1 cellular context compared by ENCODE assay signal in the genomic region with DNA sequence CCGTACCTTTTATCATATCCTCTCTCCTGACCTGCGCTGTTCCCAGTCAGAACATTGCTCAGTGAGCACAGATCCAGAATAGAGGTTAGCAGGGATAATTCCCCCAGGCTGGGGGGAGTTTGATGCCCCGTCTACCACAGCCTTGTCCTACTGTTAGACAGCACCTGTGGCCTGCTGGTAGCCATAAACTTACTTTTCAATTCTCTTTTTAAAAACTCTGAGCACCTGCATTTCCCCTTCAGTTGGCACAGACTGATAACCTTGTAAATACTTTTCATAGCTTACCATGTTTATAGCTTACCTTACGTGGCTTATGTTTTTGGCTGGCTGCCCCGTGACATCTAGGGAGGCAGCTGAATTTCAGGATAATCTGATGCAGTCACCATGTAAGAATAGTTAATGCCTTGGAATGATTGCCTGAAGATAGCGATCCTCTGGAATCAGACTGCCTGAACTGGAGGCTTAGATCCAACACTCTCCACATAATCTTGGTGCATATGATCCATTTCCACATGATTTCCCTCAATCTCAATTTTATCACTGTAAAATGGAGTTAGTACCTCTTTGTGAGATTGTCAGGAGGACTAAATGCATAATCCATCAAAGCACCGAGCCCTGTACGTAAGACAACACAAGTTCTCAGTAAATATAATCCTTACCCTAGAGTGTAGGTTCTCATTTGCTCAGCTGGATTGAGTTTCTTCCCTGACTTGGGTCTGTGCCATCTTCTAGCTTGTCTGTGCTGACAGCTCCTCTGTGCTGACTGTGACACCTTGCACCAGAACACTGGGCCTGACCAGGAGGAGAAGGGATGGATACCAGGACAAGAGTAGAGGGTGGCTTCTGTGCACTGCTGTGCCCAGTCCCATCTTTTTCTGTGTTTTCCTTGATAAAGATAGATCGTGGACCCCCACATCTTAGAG.
A peak's percentile ranks its signal among the peaks of the same experiment; 100 is the strongest.
TF ChIP-seq lines count a peak whose summit lies in the region.

No MANE protein-coding gene starts in this region.

TF ChIP-seq in HEK293, 187 proteins besides CTCF, POLR2A, EP300 and RAD21 (continued from another document):
- TF ChIP-seq, protein P1, sequence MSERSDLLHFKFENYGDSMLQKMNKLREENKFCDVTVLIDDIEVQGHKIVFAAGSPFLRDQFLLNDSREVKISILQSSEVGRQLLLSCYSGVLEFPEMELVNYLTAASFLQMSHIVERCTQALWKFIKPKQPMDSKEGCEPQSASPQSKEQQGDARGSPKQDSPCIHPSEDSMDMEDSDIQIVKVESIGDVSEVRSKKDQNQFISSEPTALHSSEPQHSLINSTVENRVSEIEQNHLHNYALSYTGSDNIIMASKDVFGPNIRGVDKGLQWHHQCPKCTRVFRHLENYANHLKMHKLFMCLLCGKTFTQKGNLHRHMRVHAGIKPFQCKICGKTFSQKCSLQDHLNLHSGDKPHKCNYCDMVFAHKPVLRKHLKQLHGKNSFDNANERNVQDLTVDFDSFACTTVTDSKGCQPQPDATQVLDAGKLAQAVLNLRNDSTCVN (tag by site-specific recombination; optimal IDR thresholded peaks at IDR 0.05), result no peak
- TF ChIP-seq ZNF585B (tag by site-specific recombination; IDR thresholded peaks at IDR 0.05), result peak; percentile 49
- TF ChIP-seq ZNF133 (tag by site-specific recombination; IDR thresholded peaks at IDR 0.05), result no peak
- 0 out of 2 replicates have a peak, but pooled peaks have one; percentile 25 for TF ChIP-seq ZNF629 (tag by site-specific recombination; IDR thresholded peaks at IDR 0.05)
- TF ChIP-seq ZXDB (tag by site-specific recombination; IDR thresholded peaks at IDR 0.05), result 0 out of 2 replicates have a peak, but pooled peaks have one; percentile 16
- TF ChIP-seq, protein P2, sequence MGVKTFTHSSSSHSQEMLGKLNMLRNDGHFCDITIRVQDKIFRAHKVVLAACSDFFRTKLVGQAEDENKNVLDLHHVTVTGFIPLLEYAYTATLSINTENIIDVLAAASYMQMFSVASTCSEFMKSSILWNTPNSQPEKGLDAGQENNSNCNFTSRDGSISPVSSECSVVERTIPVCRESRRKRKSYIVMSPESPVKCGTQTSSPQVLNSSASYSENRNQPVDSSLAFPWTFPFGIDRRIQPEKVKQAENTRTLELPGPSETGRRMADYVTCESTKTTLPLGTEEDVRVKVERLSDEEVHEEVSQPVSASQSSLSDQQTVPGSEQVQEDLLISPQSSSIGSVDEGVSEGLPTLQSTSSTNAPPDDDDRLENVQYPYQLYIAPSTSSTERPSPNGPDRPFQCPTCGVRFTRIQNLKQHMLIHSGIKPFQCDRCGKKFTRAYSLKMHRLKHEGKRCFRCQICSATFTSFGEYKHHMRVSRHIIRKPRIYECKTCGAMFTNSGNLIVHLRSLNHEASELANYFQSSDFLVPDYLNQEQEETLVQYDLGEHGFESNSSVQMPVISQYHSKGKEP (tag by site-specific recombination; IDR thresholded peaks at IDR 0.05), result no peak
- 0 out of 2 replicates have a peak, but pooled peaks have one; percentile 5 for TF ChIP-seq IKZF3 (tag by site-specific recombination; IDR thresholded peaks at IDR 0.05)
- no peak for TF ChIP-seq ZNF184 (tag by site-specific recombination; IDR thresholded peaks at IDR 0.05)
- 0 out of 2 replicates have a peak, but pooled peaks have one; percentile 8 for TF ChIP-seq ZNF121 (tag by site-specific recombination; IDR thresholded peaks at IDR 0.05)
- peak; percentile 67 for TF ChIP-seq SCRT2 (tag by site-specific recombination; IDR thresholded peaks at IDR 0.05)
- 0 out of 2 replicates have a peak, but pooled peaks have one; percentile 10 for TF ChIP-seq ZNF561 (tag by site-specific recombination; IDR thresholded peaks at IDR 0.05; ENCODE audit: borderline replicate concordance)
- TF ChIP-seq, protein P3, sequence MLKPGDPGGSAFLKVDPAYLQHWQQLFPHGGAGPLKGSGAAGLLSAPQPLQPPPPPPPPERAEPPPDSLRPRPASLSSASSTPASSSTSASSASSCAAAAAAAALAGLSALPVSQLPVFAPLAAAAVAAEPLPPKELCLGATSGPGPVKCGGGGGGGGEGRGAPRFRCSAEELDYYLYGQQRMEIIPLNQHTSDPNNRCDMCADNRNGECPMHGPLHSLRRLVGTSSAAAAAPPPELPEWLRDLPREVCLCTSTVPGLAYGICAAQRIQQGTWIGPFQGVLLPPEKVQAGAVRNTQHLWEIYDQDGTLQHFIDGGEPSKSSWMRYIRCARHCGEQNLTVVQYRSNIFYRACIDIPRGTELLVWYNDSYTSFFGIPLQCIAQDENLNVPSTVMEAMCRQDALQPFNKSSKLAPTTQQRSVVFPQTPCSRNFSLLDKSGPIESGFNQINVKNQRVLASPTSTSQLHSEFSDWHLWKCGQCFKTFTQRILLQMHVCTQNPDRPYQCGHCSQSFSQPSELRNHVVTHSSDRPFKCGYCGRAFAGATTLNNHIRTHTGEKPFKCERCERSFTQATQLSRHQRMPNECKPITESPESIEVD (tag by site-specific recombination; IDR thresholded peaks at IDR 0.05), result 0 out of 2 replicates have a peak, but pooled peaks have one; percentile 33
- TF ChIP-seq ZBTB17 (tag by site-specific recombination; IDR thresholded peaks at IDR 0.05), result peak; percentile 88
